Comparison of ENCODE assay signal across 8 cellular contexts in the genomic region with DNA sequence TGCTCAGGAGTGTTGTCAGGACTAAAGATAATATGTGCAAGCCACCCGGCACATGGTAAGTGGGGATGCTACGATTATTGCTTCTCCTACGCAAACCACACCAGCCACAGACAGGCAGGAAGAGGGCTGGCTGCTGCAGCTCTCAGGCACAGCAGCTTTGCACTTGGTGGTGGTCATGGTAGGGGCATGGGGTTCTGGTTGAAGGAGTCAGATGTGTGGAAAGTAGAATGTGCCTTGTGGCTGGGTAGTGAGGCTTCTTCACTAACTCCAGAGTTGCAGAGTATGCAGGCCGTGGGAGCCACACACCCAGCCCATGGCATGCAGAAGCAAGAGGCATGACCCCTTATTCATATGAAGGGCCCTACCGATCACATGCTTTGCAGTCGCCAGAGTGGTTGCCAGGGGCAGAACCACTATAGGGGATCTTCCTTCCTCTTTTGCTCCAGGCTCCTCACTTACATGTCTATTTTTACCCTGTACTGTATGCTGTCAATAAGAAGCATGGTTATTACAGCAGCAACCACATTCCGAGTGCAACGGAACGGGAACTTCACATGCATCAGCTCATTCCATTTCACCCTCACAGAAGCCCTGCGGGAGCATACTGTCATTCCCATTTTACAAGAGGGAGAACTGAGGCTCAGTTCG. TPM values are rescaled to one million over a fixed set of nuclear protein-coding genes. Genes with fewer than 3 reads are reported as not detected.
DNase-seq lines count a peak whose midpoint lies in the region; ATAC-seq and FAIRE-seq lines count a peak whose summit lies in the region.

No MANE protein-coding gene starts in this region.

- DNase-seq in GM19239 (ENCODE audit: insufficient read length, low spot score) (no peak), SKM-1 (lab: John Stamatoyannopoulos, UW; ENCODE audit: unreplicated experiment) (peak; percentile 96), SK-N-DZ (ENCODE audit: low spot score) (no peak), occipital lobe (lab: John Stamatoyannopoulos, UW) (no peak)
- peak in 3 of 4 experiments; percentile 5 to 54 (median 39) for DNase-seq in activated naive CD4-positive, alpha-beta T cell (lab: John Stamatoyannopoulos, UW)
- peak; percentile 34 to 55 for DNase-seq in stimulated activated CD4-positive, alpha-beta T cell treated with anti-CD3 and anti-CD28 coated beads, Interleukin-1b, Interleukin-23, amount 100 ng/mL, for 4 hours (ENCODE audit: low read depth in 2 of 2)

- peak; percentile 92 for FAIRE-seq in GM19239 (lab: Jason Lieb, UNC)

- no peak for ATAC-seq in HG03565 (IDR thresholded peaks at IDR 0.05; ENCODE audit: unreplicated experiment)
- ATAC-seq in HG03378 (IDR thresholded peaks at IDR 0.05; ENCODE audit: unreplicated experiment), result no peak

RNA-seq across cellular contexts. Expression of gene HERC1, which starts 59.2 kb away (rescaled TPM):
- polyA plus RNA-seq in SK-N-DZ (2014; cell fraction: cytosol; rRNA removed), result 60.9 and 63.2 TPM in 2 replicates
- polyA plus RNA-seq in SK-N-DZ (2014; cell fraction: nucleus; rRNA removed), result 47.2 and 59.9 TPM in 2 replicates
- 275 TPM for total RNA-seq in occipital lobe

Comparison
In these comparisons a context has a peak if more than half of its experiments do, and no peak if none do; other contexts are left out.
1. DNase-seq: peak in SKM-1 (single experiment), activated naive CD4-positive, alpha-beta T cell (3 of 4) and stimulated activated CD4-positive, alpha-beta T cell treated with anti-CD3 and anti-CD28 coated beads, Interleukin-1b, Interleukin-23, amount 100 ng/mL, for 4 hours (2 of 2); none in GM19239 (single experiment), SK-N-DZ (single experiment) and occipital lobe (single experiment).